In the genomic region with DNA sequence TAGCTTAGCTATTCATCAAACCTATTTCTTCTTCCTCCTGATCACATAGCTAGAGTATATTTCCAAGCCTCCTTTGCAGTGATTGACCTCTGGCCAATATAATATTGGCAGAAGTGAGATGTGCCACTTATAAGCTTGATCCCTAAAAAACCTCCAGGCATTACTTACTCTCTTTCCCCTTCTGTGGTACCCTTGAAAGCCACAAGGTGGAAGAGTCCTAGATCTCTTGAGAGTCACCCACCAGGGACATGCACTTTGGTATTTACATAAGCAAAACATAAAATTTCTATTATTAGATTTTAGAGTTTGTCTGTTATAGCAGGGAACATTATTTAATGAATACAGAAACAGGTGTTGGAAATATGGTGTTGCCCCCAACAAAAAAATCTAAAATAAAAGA, we compare ENCODE assay signal across 1 cellular context.
TF ChIP-seq lines count a peak whose summit lies in the region.

No MANE protein-coding gene starts in this region.

TF ChIP-seq in GM23338, 12 proteins besides CTCF, POLR2A, EP300 and RAD21 (continued from another document):
- TF ChIP-seq, protein P1, sequence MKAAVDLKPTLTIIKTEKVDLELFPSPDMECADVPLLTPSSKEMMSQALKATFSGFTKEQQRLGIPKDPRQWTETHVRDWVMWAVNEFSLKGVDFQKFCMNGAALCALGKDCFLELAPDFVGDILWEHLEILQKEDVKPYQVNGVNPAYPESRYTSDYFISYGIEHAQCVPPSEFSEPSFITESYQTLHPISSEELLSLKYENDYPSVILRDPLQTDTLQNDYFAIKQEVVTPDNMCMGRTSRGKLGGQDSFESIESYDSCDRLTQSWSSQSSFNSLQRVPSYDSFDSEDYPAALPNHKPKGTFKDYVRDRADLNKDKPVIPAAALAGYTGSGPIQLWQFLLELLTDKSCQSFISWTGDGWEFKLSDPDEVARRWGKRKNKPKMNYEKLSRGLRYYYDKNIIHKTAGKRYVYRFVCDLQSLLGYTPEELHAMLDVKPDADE (IDR thresholded peaks at IDR 0.05) = no peak
